In the genomic region with DNA sequence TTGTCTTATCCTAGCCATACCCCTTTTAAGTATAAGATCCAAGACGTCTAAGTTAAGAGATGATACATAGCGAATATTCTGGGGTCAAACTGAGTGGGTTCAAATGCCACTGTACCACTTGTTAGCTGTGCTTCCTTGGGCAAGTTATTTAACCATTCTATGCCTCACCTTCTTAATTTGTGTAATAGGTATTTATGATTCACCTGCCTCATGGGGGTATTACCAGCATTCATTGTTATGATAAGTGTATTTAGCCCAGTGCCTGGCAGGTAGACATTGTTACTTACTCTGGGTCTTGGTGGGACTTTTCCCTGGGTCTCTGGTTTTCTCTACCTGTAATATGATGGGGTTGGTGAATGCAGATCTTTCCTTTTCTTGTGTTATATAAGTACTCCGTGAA, we compare ENCODE assay signal across 11 cellular contexts. TPM values are rescaled to one million over a fixed set of nuclear protein-coding genes. Genes with fewer than 3 reads are reported as not detected.
DNase-seq lines count a peak whose midpoint lies in the region; ATAC-seq, FAIRE-seq and TF ChIP-seq lines count a peak whose summit lies in the region.
"Had no signal": no experiment of that assay in that cellular context is flagged by ENCODE, and none has a peak within 500 bp of the region (broad histone marks: within the 10 kb centered on the region; RNA-seq: fewer than 3 reads in every experiment).

No MANE protein-coding gene starts in this region.

- TSS peak; percentile 31 for BruUV-seq in K562 (replicated peaks; lab: Mats Ljungman, UMichigan)

- H3K4me3 Mint-ChIP-seq in CD4-positive, CD25-positive, alpha-beta regulatory T cell: peak overlapping the region; percentile 86 to 98 (median 92)
- H3K4me3 Mint-ChIP-seq in naive thymus-derived CD4-positive, alpha-beta T cell: peak overlapping the region; percentile 87 to 99 (median 94)

- peaks cover 95% of the 10 kb centered on the region for H3K79me2 ChIP-seq in K562 (ENCODE audit: control insufficient read depth, insufficient read depth, low read length)

- CTCF ChIA-PET in K562 (lab: Yijun Ruan, JAX; ENCODE audit: low intra/inter-chr PET ratio): no interaction called here
- CTCF ChIA-PET in naive thymus-derived CD4-positive, alpha-beta T cell (lab: Charles Lee): no interaction called here

- no peak for DNase-seq in CD4-positive, CD25-positive, alpha-beta regulatory T cell
- DNase-seq in K562 (ENCODE audit: extremely low read depth in 1 of 4, low spot score in 3 of 4): no peak
- DNase-seq in naive thymus-derived CD4-positive, alpha-beta T cell: no peak
- no peak for DNase-seq in NCI-H1694 treated with DMSO at 0.1 percent for 48 hours (lab: John Stamatoyannopoulos, UW)
- no peak for DNase-seq in CD1c-positive myeloid dendritic cell (ENCODE audit: extremely low spot score)
- DNase-seq in SW480 (ENCODE audit: low spot score): no peak
- no peak for DNase-seq in stimulated activated CD4-positive, alpha-beta T cell treated with anti-CD3 and anti-CD28 coated beads, Interleukin-2, amount 100 ng/mL, for 24 hours
- DNase-seq: activated gamma-delta T cell, NCI-H187 treated with DMSO at 0.1 percent for 48 hours had no signal

- H3K9ac ChIP-seq in HUES48 (ENCODE audit: low read depth, low read length): peak overlapping the region; percentile 42; the same call in 1 of the 2 replicates
- H3K9ac ChIP-seq in K562 (ENCODE audit: insufficient read depth in 1 of 2, low read depth in 2 of 2, low read length in 2 of 2): peak overlapping the region in 1 of 2 experiments; percentile 61; a peak in 2 of 4 replicates

- peak overlapping the region; percentile 41 to 92 (median 89) for H3K27ac Mint-ChIP-seq in CD4-positive, CD25-positive, alpha-beta regulatory T cell
- peak overlapping the region; percentile 64 to 96 (median 92) for H3K27ac Mint-ChIP-seq in naive thymus-derived CD4-positive, alpha-beta T cell

- peaks cover 5% of the 10 kb centered on the region for H3K9me1 ChIP-seq in K562 (ENCODE audit: control insufficient read depth, insufficient read depth, low read length)

- peak overlapping the region; percentile 85 for H3K4me2 ChIP-seq in K562 (ENCODE audit: insufficient read depth, low read length)

- H3K4me1 Mint-ChIP-seq in CD4-positive, CD25-positive, alpha-beta regulatory T cell: peaks cover 33 to 73% (median 61%) of the 10 kb centered on the region in 4 donors
- H3K4me1 Mint-ChIP-seq in naive thymus-derived CD4-positive, alpha-beta T cell: peaks cover 46 to 72% (median 60%) of the 10 kb centered on the region in 7 donors

- peak overlapping the region; percentile 65 for H3K27ac ChIP-seq in CD4-positive, CD25-positive, alpha-beta regulatory T cell (ENCODE audit: insufficient read depth, low read length, poor library complexity, severe bottlenecking)
- peak overlapping the region; percentile 79 for H3K27ac ChIP-seq in HUES48 (ENCODE audit: low read depth, low read length)
- peak overlapping the region; percentile 54 for H3K27ac ChIP-seq in K562 (ENCODE audit: extremely low read depth, low read depth, low read length)
- peak overlapping the region; percentile 66 for H3K27ac ChIP-seq in naive thymus-derived CD4-positive, alpha-beta T cell (ENCODE audit: low read depth, low read length)

- FAIRE-seq in K562 (lab: Jason Lieb, UNC): no peak

- TF ChIP-seq CTCF in K562 (IDR thresholded peaks at IDR 0.05 in 2 of 3, conservative IDR thresholded peaks at IDR 0.05 in 1 of 3; ENCODE audit: insufficient read depth in 2 of 3, low read depth in 1 of 3, low read length in 3 of 3): no peak

- peaks cover 0 to 2% (median 0%) of the 10 kb centered on the region in 7 donors for H3K9me3 Mint-ChIP-seq in CD4-positive, CD25-positive, alpha-beta regulatory T cell
- no peaks in the 10 kb centered on the region for H3K9me3 Mint-ChIP-seq in naive thymus-derived CD4-positive, alpha-beta T cell

- H3K27me3 Mint-ChIP-seq in CD4-positive, CD25-positive, alpha-beta regulatory T cell: peaks cover 5% of the 10 kb centered on the region
- no peaks in the 10 kb centered on the region for H3K27me3 Mint-ChIP-seq in naive thymus-derived CD4-positive, alpha-beta T cell

- no peaks in the 10 kb centered on the region for H3K36me3 Mint-ChIP-seq in CD4-positive, CD25-positive, alpha-beta regulatory T cell
- peaks cover 0 to 5% (median 3%) of the 10 kb centered on the region in 5 donors for H3K36me3 Mint-ChIP-seq in naive thymus-derived CD4-positive, alpha-beta T cell

- H2AFZ ChIP-seq in K562 (ENCODE audit: low read depth, low read length): no peak overlapping the region

- no peaks in the 10 kb centered on the region for H3K9me3 ChIP-seq in CD4-positive, CD25-positive, alpha-beta regulatory T cell (ENCODE audit: control insufficient read depth in 2 of 2, low read length in 2 of 2)
- H3K9me3 ChIP-seq in HUES48 (ENCODE audit: control insufficient read depth, insufficient read depth, low read length): no peaks in the 10 kb centered on the region
- H3K9me3 ChIP-seq in K562 (replicated peaks; ENCODE audit: control insufficient read depth, insufficient read depth, low read depth, low read length): no peaks in the 10 kb centered on the region
- H3K9me3 ChIP-seq in naive thymus-derived CD4-positive, alpha-beta T cell (ENCODE audit: control insufficient read depth in 2 of 3, low read length in 3 of 3): no peaks in the 10 kb centered on the region

- in situ Hi-C loops in K562 (cut with MboI): no loop called here

- no peaks in the 10 kb centered on the region for H3K36me3 ChIP-seq in CD4-positive, CD25-positive, alpha-beta regulatory T cell (ENCODE audit: control insufficient read depth, insufficient read depth, low read length)
- H3K36me3 ChIP-seq in HUES48 (ENCODE audit: control insufficient read depth, insufficient read depth, low read length) (no peaks in the 10 kb centered on the region), K562 (ENCODE audit: control insufficient read depth, insufficient read depth, low read length) (peaks cover 48% of the 10 kb centered on the region)
- H3K36me3 ChIP-seq in naive thymus-derived CD4-positive, alpha-beta T cell (ENCODE audit: control insufficient read depth in 2 of 3, insufficient read depth in 3 of 3, low read length in 3 of 3): peaks cover 0 to 11% (median 0%) of the 10 kb centered on the region in 3 experiments

- no peak for TF ChIP-seq POLR2A in K562 (conservative IDR thresholded peaks at IDR 0.05)

- no peak for TF ChIP-seq EP300 in K562 (IDR thresholded peaks at IDR 0.05; ENCODE audit: low read length)

- H3K4me1 ChIP-seq in CD4-positive, CD25-positive, alpha-beta regulatory T cell (ENCODE audit: control insufficient read depth, insufficient read depth, low read length, poor library complexity, severe bottlenecking): peaks cover 56% of the 10 kb centered on the region
- H3K4me1 ChIP-seq in HUES48 (ENCODE audit: control insufficient read depth, insufficient read depth, low read length) (peaks cover 52% of the 10 kb centered on the region), K562 (replicated peaks in 1 of 2; ENCODE audit: control insufficient read depth in 2 of 2, insufficient read depth in 2 of 2, low read length in 2 of 2) (peaks cover 35 to 44% of the 10 kb centered on the region in 2 experiments)
- peaks cover 52 to 53% of the 10 kb centered on the region in 2 donors for H3K4me1 ChIP-seq in naive thymus-derived CD4-positive, alpha-beta T cell (ENCODE audit: control insufficient read depth in 2 of 2, insufficient read depth in 2 of 2, low read length in 2 of 2)

- peaks cover 58% of the 10 kb centered on the region for H4K20me1 ChIP-seq in K562 (replicated peaks; ENCODE audit: control insufficient read depth, insufficient read depth, low read length)

- ATAC-seq in CD4-positive, CD25-positive, alpha-beta regulatory T cell (ENCODE audit: low read depth in 2 of 2): no peak
- no peak for ATAC-seq in K562
- ATAC-seq in naive thymus-derived CD4-positive, alpha-beta T cell: no peak
- ATAC-seq: esophagus mucosa had no signal

- TF ChIP-seq RAD21 in K562 (CRISPR knock-in tag; conservative IDR thresholded peaks at IDR 0.05 in 1 of 2, IDR thresholded peaks at IDR 0.05 in 1 of 2): no peak

- H3K4me3 ChIP-seq in CD4-positive, CD25-positive, alpha-beta regulatory T cell (ENCODE audit: low read depth, low read length): peak overlapping the region; percentile 73
- H3K4me3 ChIP-seq in HUES48 (ENCODE audit: low read depth, low read length) (peak overlapping the region; percentile 63), K562 (peak overlapping the region; percentile 41)
- no peak overlapping the region for H3K4me3 ChIP-seq in naive thymus-derived CD4-positive, alpha-beta T cell (ENCODE audit: low read length)

- 12% methylated on average over 3 of the region's 3 CpGs for WGBS in K562 (ENCODE audit: insufficient coverage, low coverage, missing lambda C conversion rate)

- intact Hi-C loops in K562 (cut with micrococcal nuclease): no loop called here
- intact Hi-C loops in naive thymus-derived CD4-positive, alpha-beta T cell (cut with micrococcal nuclease): loop anchor here (1.0 to 5.0 kb wide), 3 partner anchors 8 to 567 kb away; partner anchors contain the start of gene GALNT10 (in 1 of the 2)

- no peaks in the 10 kb centered on the region for H3K27me3 ChIP-seq in CD4-positive, CD25-positive, alpha-beta regulatory T cell (ENCODE audit: control insufficient read depth, insufficient read depth, low read length)
- H3K27me3 ChIP-seq in HUES48 (ENCODE audit: control insufficient read depth, insufficient read depth, low read length) (no peaks in the 10 kb centered on the region), K562 (ENCODE audit: control insufficient read depth in 2 of 2, insufficient read depth in 2 of 2, low read length in 2 of 2) (no peaks in the 10 kb centered on the region)
- no peaks in the 10 kb centered on the region for H3K27me3 ChIP-seq in naive thymus-derived CD4-positive, alpha-beta T cell (ENCODE audit: control insufficient read depth in 2 of 2, insufficient read depth in 2 of 2, low read length in 2 of 2)

- POLR2A ChIA-PET in K562 (lab: Yijun Ruan, JAX): interaction anchor here (0.8 to 5.0 kb wide), 5 partner anchors 10 to 104 kb away, joined by 3 to 53 read pairs (median 3); no protein-coding TSS in a partner anchor
- POLR2A ChIA-PET in naive thymus-derived CD4-positive, alpha-beta T cell (lab: Charles Lee): interaction anchor here (0.9 to 3.7 kb wide), 5 partner anchors 9 to 99 kb away, joined by 3 to 20 read pairs (median 5); partner anchors contain the start of gene CNOT8

RNA-seq across cellular contexts. Expression of gene LARP1, which starts 3.8 kb away (rescaled TPM):
- total RNA-seq in CD4-positive, CD25-positive, alpha-beta regulatory T cell: 122 TPM
- 10 to 100 TPM in 2 of 4 donors, 1 to 10 TPM in 2; 8.0 to 10.8 (median 10.0) TPM for polyA plus RNA-seq in CD4-positive, CD25-positive, alpha-beta regulatory T cell
- 329 and 371 TPM in 2 replicates for total RNA-seq in K562 (2011; cell fraction: chromatin; rRNA removed; ENCODE audit: low replicate concordance)
- total RNA-seq in K562 (2011; cell fraction: nucleolus; rRNA removed): 172 and 190 TPM in 2 replicates
- 207 and 246 TPM in 2 replicates for total RNA-seq in K562 (2011; cell fraction: nucleoplasm; rRNA removed)
- 80.4 and 108 TPM in 2 replicates for total RNA-seq in K562 (2014; rRNA removed)
- total RNA-seq in K562 (2014; rRNA removed; fragmentation: Illumina TruSeq; extraction: Trizol): 103 and 123 TPM in 2 replicates
- 92.0 and 99.1 TPM in 2 replicates for total RNA-seq in K562 (2015; rRNA removed; fragmentation: Illumina TruSeq; extraction: Trizol)
- total RNA-seq in K562 (2021): 267 and 300 TPM in 2 replicates
- 74.2 and 82.6 TPM in 2 replicates for polyA plus RNA-seq in K562 (2011; rRNA removed)
- polyA plus RNA-seq in K562 (2011; cell fraction: cytosol; rRNA removed): 50.4 and 50.8 TPM in 2 replicates
- polyA plus RNA-seq in K562 (2011; cell fraction: nucleus; rRNA removed): 249 and 279 TPM in 2 replicates
- polyA plus RNA-seq in K562 (2012): 72.9 and 116 TPM in 2 replicates
- polyA plus RNA-seq in K562 (2014; fragmentation: Illumina TruSeq; extraction: Trizol): 184 and 201 TPM in 2 replicates
- polyA plus RNA-seq in K562 (2014; fragmentation: Nextera tagmentation; extraction: Ambion mirVana): 10 to 100 TPM; 22.6 to 54.7 TPM
- 113 and 114 TPM in 2 replicates for polyA plus RNA-seq in K562 (2014; rRNA removed)
- 95.4 and 99.1 TPM in 2 replicates for polyA minus RNA-seq in K562 (2011; rRNA and poly(A)+ RNA removed)
- 92.4 and 104 TPM in 2 replicates for polyA minus RNA-seq in K562 (2011; cell fraction: cytosol; rRNA and poly(A)+ RNA removed)
- polyA minus RNA-seq in K562 (2011; cell fraction: nucleus; rRNA and poly(A)+ RNA removed): 77.0 and 118 TPM in 2 replicates
- total RNA-seq in naive thymus-derived CD4-positive, alpha-beta T cell: 100 to 1,000 TPM; 127 to 217 (median 176) TPM
- polyA plus RNA-seq in naive thymus-derived CD4-positive, alpha-beta T cell: 10 to 100 TPM; 12.2 to 28.0 TPM
